1 cellular context compared by ENCODE assay signal in the genomic region with DNA sequence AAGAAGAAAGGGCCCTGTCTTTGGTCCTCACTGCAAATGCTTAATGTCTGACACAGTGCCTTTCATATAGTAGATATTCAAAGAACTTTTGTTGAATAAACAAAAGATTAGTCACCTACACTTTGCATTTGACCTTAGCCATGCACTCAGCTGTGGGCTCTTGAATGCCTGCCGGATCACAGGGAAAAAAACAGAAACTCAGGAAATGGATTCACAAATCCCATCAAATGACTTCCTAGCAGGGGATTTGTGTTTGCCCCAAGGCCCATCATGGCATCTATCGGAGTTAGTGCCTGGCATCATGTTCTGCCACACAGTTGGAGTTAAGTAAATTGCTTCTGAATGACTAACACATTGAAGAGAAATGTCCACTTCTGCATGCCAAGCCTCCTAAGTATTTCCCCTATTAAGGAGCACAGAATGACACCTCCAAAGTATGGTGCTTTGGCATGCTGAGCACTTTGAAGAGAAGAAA.
TF ChIP-seq lines count a peak whose summit lies in the region.

No MANE protein-coding gene starts in this region.

TF ChIP-seq in HCT116, 20 proteins besides CTCF, POLR2A, EP300 and RAD21 (continued from another document):
- TF ChIP-seq, protein P1, sequence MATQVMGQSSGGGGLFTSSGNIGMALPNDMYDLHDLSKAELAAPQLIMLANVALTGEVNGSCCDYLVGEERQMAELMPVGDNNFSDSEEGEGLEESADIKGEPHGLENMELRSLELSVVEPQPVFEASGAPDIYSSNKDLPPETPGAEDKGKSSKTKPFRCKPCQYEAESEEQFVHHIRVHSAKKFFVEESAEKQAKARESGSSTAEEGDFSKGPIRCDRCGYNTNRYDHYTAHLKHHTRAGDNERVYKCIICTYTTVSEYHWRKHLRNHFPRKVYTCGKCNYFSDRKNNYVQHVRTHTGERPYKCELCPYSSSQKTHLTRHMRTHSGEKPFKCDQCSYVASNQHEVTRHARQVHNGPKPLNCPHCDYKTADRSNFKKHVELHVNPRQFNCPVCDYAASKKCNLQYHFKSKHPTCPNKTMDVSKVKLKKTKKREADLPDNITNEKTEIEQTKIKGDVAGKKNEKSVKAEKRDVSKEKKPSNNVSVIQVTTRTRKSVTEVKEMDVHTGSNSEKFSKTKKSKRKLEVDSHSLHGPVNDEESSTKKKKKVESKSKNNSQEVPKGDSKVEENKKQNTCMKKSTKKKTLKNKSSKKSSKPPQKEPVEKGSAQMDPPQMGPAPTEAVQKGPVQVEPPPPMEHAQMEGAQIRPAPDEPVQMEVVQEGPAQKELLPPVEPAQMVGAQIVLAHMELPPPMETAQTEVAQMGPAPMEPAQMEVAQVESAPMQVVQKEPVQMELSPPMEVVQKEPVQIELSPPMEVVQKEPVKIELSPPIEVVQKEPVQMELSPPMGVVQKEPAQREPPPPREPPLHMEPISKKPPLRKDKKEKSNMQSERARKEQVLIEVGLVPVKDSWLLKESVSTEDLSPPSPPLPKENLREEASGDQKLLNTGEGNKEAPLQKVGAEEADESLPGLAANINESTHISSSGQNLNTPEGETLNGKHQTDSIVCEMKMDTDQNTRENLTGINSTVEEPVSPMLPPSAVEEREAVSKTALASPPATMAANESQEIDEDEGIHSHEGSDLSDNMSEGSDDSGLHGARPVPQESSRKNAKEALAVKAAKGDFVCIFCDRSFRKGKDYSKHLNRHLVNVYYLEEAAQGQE (IDR thresholded peaks at IDR 0.05; ENCODE audit: low read depth) = no peak
- peak; percentile 89 for TF ChIP-seq SIN3A (IDR thresholded peaks at IDR 0.05; ENCODE audit: low read depth)
- peak; percentile 80 for TF ChIP-seq CEBPB (IDR thresholded peaks at IDR 0.05; ENCODE audit: low read depth)
- peak; percentile 36; the same call in 1 of the 2 replicates for TF ChIP-seq ELF1 (IDR thresholded peaks at IDR 0.05; ENCODE audit: borderline replicate concordance, low read depth)
- TF ChIP-seq SRF (IDR thresholded peaks at IDR 0.05; ENCODE audit: low read depth) = peak; percentile 77
- no peak for TF ChIP-seq ZNF274 (IDR thresholded peaks at IDR 0.05; ENCODE audit: low read depth, low read length)
- TF ChIP-seq YY1 (IDR thresholded peaks at IDR 0.05; ENCODE audit: extremely low read depth, insufficient replicate concordance, low read depth, low read length) = peak; percentile 76
- no peak for TF ChIP-seq EZH2 (IDR thresholded peaks at IDR 0.05)
- TF ChIP-seq, protein P2, sequence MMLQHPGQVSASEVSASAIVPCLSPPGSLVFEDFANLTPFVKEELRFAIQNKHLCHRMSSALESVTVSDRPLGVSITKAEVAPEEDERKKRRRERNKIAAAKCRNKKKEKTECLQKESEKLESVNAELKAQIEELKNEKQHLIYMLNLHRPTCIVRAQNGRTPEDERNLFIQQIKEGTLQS (IDR thresholded peaks at IDR 0.05) = no peak; the same call in 1 of the 2 replicates
- TF ChIP-seq, protein P3, sequence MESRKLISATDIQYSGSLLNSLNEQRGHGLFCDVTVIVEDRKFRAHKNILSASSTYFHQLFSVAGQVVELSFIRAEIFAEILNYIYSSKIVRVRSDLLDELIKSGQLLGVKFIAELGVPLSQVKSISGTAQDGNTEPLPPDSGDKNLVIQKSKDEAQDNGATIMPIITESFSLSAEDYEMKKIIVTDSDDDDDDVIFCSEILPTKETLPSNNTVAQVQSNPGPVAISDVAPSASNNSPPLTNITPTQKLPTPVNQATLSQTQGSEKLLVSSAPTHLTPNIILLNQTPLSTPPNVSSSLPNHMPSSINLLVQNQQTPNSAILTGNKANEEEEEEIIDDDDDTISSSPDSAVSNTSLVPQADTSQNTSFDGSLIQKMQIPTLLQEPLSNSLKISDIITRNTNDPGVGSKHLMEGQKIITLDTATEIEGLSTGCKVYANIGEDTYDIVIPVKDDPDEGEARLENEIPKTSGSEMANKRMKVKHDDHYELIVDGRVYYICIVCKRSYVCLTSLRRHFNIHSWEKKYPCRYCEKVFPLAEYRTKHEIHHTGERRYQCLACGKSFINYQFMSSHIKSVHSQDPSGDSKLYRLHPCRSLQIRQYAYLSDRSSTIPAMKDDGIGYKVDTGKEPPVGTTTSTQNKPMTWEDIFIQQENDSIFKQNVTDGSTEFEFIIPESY (IDR thresholded peaks at IDR 0.05; ENCODE audit: extremely low read depth, insufficient replicate concordance, low read length) = peak; percentile 20
- TF ChIP-seq EZH2phosphoT487 (IDR thresholded peaks at IDR 0.05; ENCODE audit: borderline replicate concordance) = no peak
- peak; percentile 47; the same call in 1 of the 2 replicates for TF ChIP-seq POLR2AphosphoS5 (IDR thresholded peaks at IDR 0.05; ENCODE audit: low read depth, low read length)
- TF ChIP-seq, protein P4, sequence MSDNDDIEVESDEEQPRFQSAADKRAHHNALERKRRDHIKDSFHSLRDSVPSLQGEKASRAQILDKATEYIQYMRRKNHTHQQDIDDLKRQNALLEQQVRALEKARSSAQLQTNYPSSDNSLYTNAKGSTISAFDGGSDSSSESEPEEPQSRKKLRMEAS (IDR thresholded peaks at IDR 0.05) = peak; percentile 64; the same call in 1 of the 2 replicates
